ENCODE assay signal across 16 cellular contexts in genomic region chr18:62767321-62767720, GRCh38. TPM values are rescaled to one million over a fixed set of nuclear protein-coding genes. Genes with fewer than 3 reads are reported as not detected.
DNase-seq lines count a peak whose midpoint lies in the region; ATAC-seq, FAIRE-seq and TF ChIP-seq lines count a peak whose summit lies in the region.
"Had no signal": no experiment of that assay in that cellular context is flagged by ENCODE, and none has a peak within 500 bp of the region (broad histone marks: within the 10 kb centered on the region; RNA-seq: fewer than 3 reads in every experiment).

No MANE protein-coding gene starts in this region.

- peaks cover 9 to 17% of the 10 kb centered on the region in 2 experiments for H3K4me1 ChIP-seq in HCT116 (ENCODE audit: control insufficient read depth in 1 of 2, insufficient read depth in 2 of 2, low read length in 2 of 2)
- peaks cover 20% of the 10 kb centered on the region for H3K4me1 ChIP-seq in SJCRH30
- peaks cover 6 to 28% (median 26%) of the 10 kb centered on the region in 3 donors for H3K4me1 ChIP-seq in pancreas

- WGBS in pancreas, 2 donors, result 66 to 77% methylated on average over 5 of the region's 5 CpGs

- H3K9me3 Mint-ChIP-seq in naive thymus-derived CD8-positive, alpha-beta T cell, result no peaks in the 10 kb centered on the region

- TF ChIP-seq CTCF in HCT116 (IDR thresholded peaks at IDR 0.05 in 2 of 3, conservative IDR thresholded peaks at IDR 0.05 in 1 of 3; ENCODE audit: borderline replicate concordance in 1 of 3, insufficient read depth in 1 of 3, low read depth in 2 of 3, low read length in 2 of 3) (no peak), epithelial cell of esophagus (IDR thresholded peaks at IDR 0.05; ENCODE audit: insufficient read depth, low read depth, low read length, missing control alignments) (no peak), pancreas (IDR thresholded peaks at IDR 0.05) (no peak)

- no peaks in the 10 kb centered on the region for H3K9me2 ChIP-seq in HCT116 (ENCODE audit: insufficient read depth)

- peaks cover 0 to 1% (median 0%) of the 10 kb centered on the region in 3 donors for H3K36me3 Mint-ChIP-seq in naive thymus-derived CD8-positive, alpha-beta T cell
- H3K36me3 Mint-ChIP-seq: CD8-positive, alpha-beta memory T cell had no signal

- H3K27ac Mint-ChIP-seq in naive thymus-derived CD8-positive, alpha-beta T cell, result peak overlapping the region in 1 of 10 donors; percentile 47

- no peak overlapping the region for H2AFZ ChIP-seq in HCT116 (ENCODE audit: low read depth, low read length, poor library complexity, severe bottlenecking)

- H3K4me3 ChIP-seq in HCT116 (replicated peaks in 1 of 2; ENCODE audit: low read depth in 1 of 2, low read length in 2 of 2) (no peak overlapping the region), SJCRH30 (no peak overlapping the region), epithelial cell of esophagus (ENCODE audit: low read length) (no peak overlapping the region), pancreas (no peak overlapping the region)
- H3K4me3 ChIP-seq: K562 had no signal

- H4K20me1 ChIP-seq in HCT116 (ENCODE audit: insufficient read depth), result no peaks in the 10 kb centered on the region

- peaks cover 8% of the 10 kb centered on the region for H3K79me2 ChIP-seq in HCT116 (ENCODE audit: insufficient read depth, low read length)

- RAD21 ChIA-PET in HCT116 (lab: Charles Lee; ENCODE audit: low non-redundant PET in 1 of 2, low total read pairs in 2 of 2, uncharacterized antibody in 2 of 2, unreplicated experiment in 2 of 2), result no interaction called here

- BruUV-seq in HCT116 (replicated peaks; lab: Mats Ljungman, UMichigan), result no TSS peak

- H3K27me3 Mint-ChIP-seq in naive thymus-derived CD8-positive, alpha-beta T cell, result no peaks in the 10 kb centered on the region
- H3K27me3 Mint-ChIP-seq: CD8-positive, alpha-beta memory T cell had no signal

- H3K27me3 ChIP-seq in HCT116 (ENCODE audit: insufficient read depth, low read length) (no peaks in the 10 kb centered on the region), SJCRH30 (no peaks in the 10 kb centered on the region), pancreas (no peaks in the 10 kb centered on the region)
- H3K27me3 ChIP-seq: neutrophil had no signal

- TF ChIP-seq RAD21 in HCT116 (IDR thresholded peaks at IDR 0.05; ENCODE audit: low read depth), result no peak

- no peak overlapping the region for H3K27ac ChIP-seq in HCT116 (ENCODE audit: low read depth, low read length)
- H3K27ac ChIP-seq in SJCRH30, result peak overlapping the region; percentile 49
- peak overlapping the region in 1 of 4 donors; percentile 53 for H3K27ac ChIP-seq in pancreas
- H3K27ac ChIP-seq: neutrophil had no signal

- no peak overlapping the region for H3K4me3 Mint-ChIP-seq in naive thymus-derived CD8-positive, alpha-beta T cell
- H3K4me3 Mint-ChIP-seq: CD8-positive, alpha-beta memory T cell had no signal

- H3K4me1 Mint-ChIP-seq in naive thymus-derived CD8-positive, alpha-beta T cell, result peaks cover 6 to 24% (median 13%) of the 10 kb centered on the region in 4 donors

- CTCF ChIA-PET in HCT116 (lab: Charles Lee), result no interaction called here

- no peaks in the 10 kb centered on the region for H3K36me3 ChIP-seq in HCT116 (ENCODE audit: control insufficient read depth in 1 of 2, insufficient read depth in 2 of 2, low read length in 2 of 2)
- no peaks in the 10 kb centered on the region for H3K36me3 ChIP-seq in SJCRH30
- H3K36me3 ChIP-seq in pancreas, result no peaks in the 10 kb centered on the region
- H3K36me3 ChIP-seq: neutrophil had no signal

- H3K9ac ChIP-seq in HCT116 (ENCODE audit: low read length), result no peak overlapping the region

- intact Hi-C loops in HCT116 (cut with micrococcal nuclease) (no loop called here), pancreas (cut with DNase I) (no loop called here)

- H3K9me3 ChIP-seq in HCT116 (ENCODE audit: control insufficient read depth in 1 of 2, insufficient read depth in 1 of 2, low read depth in 1 of 2, low read length in 2 of 2), result no peaks in the 10 kb centered on the region
- no peaks in the 10 kb centered on the region for H3K9me3 ChIP-seq in SJCRH30 (replicated peaks)
- no peaks in the 10 kb centered on the region for H3K9me3 ChIP-seq in pancreas
- H3K9me3 ChIP-seq: neutrophil had no signal

- TF ChIP-seq POLR2A in HCT116 (IDR thresholded peaks at IDR 0.05; ENCODE audit: borderline replicate concordance, extremely low read depth, insufficient read depth, insufficient read length), result no peak

- POLR2A ChIA-PET in HCT116 (lab: Charles Lee), result no interaction called here
- POLR2A ChIA-PET in naive thymus-derived CD8-positive, alpha-beta T cell (lab: Charles Lee), result no interaction called here

- no peak for FAIRE-seq in pancreas (lab: Jason Lieb, UNC)
- FAIRE-seq: K562 had no signal

- DNase-seq in HCT116 (ENCODE audit: low read depth, low spot score) (no peak), SJCRH30 (peak in 1 of 2 experiments; percentile 9), epithelial cell of esophagus (ENCODE audit: low read depth) (peak; percentile 73), pancreas (no peak), NCI-H1105 (lab: John Stamatoyannopoulos, UW) (no peak), mucosa of gallbladder (ENCODE audit: low spot score) (no peak)
- DNase-seq in naive thymus-derived CD8-positive, alpha-beta T cell, result no peak
- DNase-seq: activated CD8-positive, alpha-beta memory T cell treated with anti-CD3 and anti-CD28 coated beads, Interleukin-2, amount 50 U/mL, for 48 hours; anterior cingulate cortex; CD8-positive, alpha-beta memory T cell; kidney glomerular epithelial cell; stimulated activated CD4-positive, alpha-beta T cell treated with anti-CD3 and anti-CD28 coated beads, Interleukin-2, amount 100 ng/mL, for 48 hours; stimulated activated naive CD4-positive, alpha-beta T cell treated with Interleukin-2 at 50 U/mL for 16 hours had no signal

- ATAC-seq in HCT116 (no peak), pancreas (peak; percentile 65 to 69 (median 66)), HG03469 (IDR thresholded peaks at IDR 0.05; ENCODE audit: unreplicated experiment) (no peak)
- no peak for ATAC-seq in naive thymus-derived CD8-positive, alpha-beta T cell
- ATAC-seq: K562 had no signal

- peak overlapping the region; percentile 22 for H3K4me2 ChIP-seq in HCT116 (ENCODE audit: low read length)

TF ChIP-seq in HCT116, 20 proteins besides CTCF, POLR2A, EP300 and RAD21:
- TF ChIP-seq SIN3A (IDR thresholded peaks at IDR 0.05; ENCODE audit: low read depth) (no peak), ZFX (IDR thresholded peaks at IDR 0.05) (no peak), CEBPB (IDR thresholded peaks at IDR 0.05; ENCODE audit: low read depth) (peak; percentile 30; the same call in 1 of the 2 replicates)
TF ChIP-seq in HCT116: peak in this region for 1.

RNA-seq across cellular contexts. Expression of gene PHLPP1, which starts 52.0 kb away (rescaled TPM):
- total RNA-seq in HCT116 (2021; ENCODE audit: unreplicated experiment) (14.7 TPM), pancreas (10 to 100 TPM in 3 of 6 donors, 1 to 10 TPM in 3; 7.5 to 14.7 (median 9.9) TPM), mucosa of gallbladder (33.2 TPM)
- polyA plus RNA-seq in HCT116 (2012), result 6.7 TPM in 2 replicates
- total RNA-seq in SJCRH30 (2014; rRNA removed; shearing (Covaris generic)), result 8.0 and 10.9 TPM in 2 replicates
- 1 to 10 TPM; 2.9 to 4.0 TPM for polyA plus RNA-seq in pancreas
- total RNA-seq in naive thymus-derived CD8-positive, alpha-beta T cell, result 1 to 10 TPM; 8.0 to 9.4 TPM
- polyA plus RNA-seq in naive thymus-derived CD8-positive, alpha-beta T cell, result under 1 TPM; 0.17 to 0.44 (median 0.41) TPM

Comparison
In these comparisons a context has a peak if more than half of its experiments do, and no peak if none do; other contexts are left out.
1. ATAC-seq: peak in pancreas (4 of 4); none in HCT116 (single experiment), HG03469 (single experiment) and naive thymus-derived CD8-positive, alpha-beta T cell (0 of 2).